Comparison of ENCODE assay signal across 1 cellular context in genomic region chr11:12273618-12273995, GRCh38.
TF ChIP-seq lines count a peak whose summit lies in the region.

No MANE protein-coding gene starts in this region.

TF ChIP-seq in SK-N-SH treated with all-trans-retinoic acid at 6 μM for 48 hours, 23 proteins besides CTCF, POLR2A, EP300 and RAD21 (continued from another document):
- TF ChIP-seq TSHZ2 (CRISPR knock-in tag; IDR thresholded peaks at IDR 0.05) = no peak
- TF ChIP-seq POU6F1 (CRISPR knock-in tag; IDR thresholded peaks at IDR 0.05; ENCODE audit: borderline replicate concordance, low read depth) = no peak
- TF ChIP-seq ZNF70 (CRISPR knock-in tag; IDR thresholded peaks at IDR 0.05) = no peak
TF ChIP-seq in SK-N-SH treated with all-trans-retinoic acid at 6 μM for 48 hours: peak in this region for 0.
